28 cellular contexts compared by ENCODE assay signal in genomic region chr14:50423529-50423928, GRCh38.
"Had no signal": no experiment of that assay in that cellular context is flagged by ENCODE, and none has a peak within 500 bp of the region (broad histone marks: within the 10 kb centered on the region; RNA-seq: fewer than 3 reads in every experiment).

No MANE protein-coding gene starts in this region.

- ATAC-seq: effector memory CD8-positive, alpha-beta T cell; esophagus mucosa; foreskin keratinocyte; gastrocnemius medialis; gastroesophageal sphincter; heart left ventricle; heart right ventricle had no signal

- H3K36me3 ChIP-seq: colonic mucosa had no signal

- DNase-seq: colonic mucosa; cortex of kidney; dermis blood vessel endothelial cell; dorsolateral prefrontal cortex; effector CD4-positive, alpha-beta T cell; effector CD8-positive, alpha-beta T cell; effector memory CD4-positive, alpha-beta T cell; effector memory CD8-positive, alpha-beta T cell; endodermal cell; erythroblast; esophagus squamous epithelium; foreskin fibroblast; foreskin keratinocyte; foreskin melanocyte; gastrocnemius medialis; glutamatergic neuron; head of caudate nucleus; heart left ventricle; heart right ventricle had no signal

- H3K27me3 ChIP-seq: colonic mucosa, dorsolateral prefrontal cortex, esophagus muscularis mucosa, esophagus squamous epithelium, foreskin keratinocyte, gastrocnemius medialis, gastroesophageal sphincter, heart left ventricle, heart right ventricle had no signal

- H3K9me3 ChIP-seq: colonic mucosa, esophagus muscularis mucosa, esophagus squamous epithelium, gastrocnemius medialis, gastroesophageal sphincter, heart left ventricle, heart right ventricle had no signal

- H3K4me3 ChIP-seq: colonic mucosa, coronary artery, dorsolateral prefrontal cortex, esophagus muscularis mucosa, esophagus squamous epithelium, gastrocnemius medialis, gastroesophageal sphincter, heart left ventricle, heart right ventricle had no signal

- FAIRE-seq: colon, endometrium, endothelial cell of umbilical vein, frontal cortex had no signal

- H3K27ac ChIP-seq: colonic mucosa, coronary artery, dorsolateral prefrontal cortex, epithelial cell of prostate, esophagus muscularis mucosa, esophagus squamous epithelium, foreskin keratinocyte, gastrocnemius medialis, gastroesophageal sphincter, heart left ventricle, heart right ventricle had no signal

- H3K4me1 ChIP-seq: colonic mucosa, esophagus muscularis mucosa, esophagus squamous epithelium, foreskin keratinocyte, gastrocnemius medialis, gastroesophageal sphincter, heart left ventricle, heart right ventricle had no signal
